In genomic region chr7:40680657-40681056, GRCh38 we compare ENCODE assay signal across 8 cellular contexts.
DNase-seq lines count a peak whose midpoint lies in the region; ATAC-seq and TF ChIP-seq lines count a peak whose summit lies in the region.

No MANE protein-coding gene starts in this region.

- no peaks in the 10 kb centered on the region for H3K27me3 Mint-ChIP-seq in stimulated activated memory B cell treated with anti-CD40 and anti-IgM and Interleukin-4, amounts not matched to agents 10 μg/mL and 1 μg/mL and 100 μg/mL, for 72 hours

- no peak overlapping the region for H3K27ac Mint-ChIP-seq in stimulated activated memory B cell treated with anti-CD40 and anti-IgM and Interleukin-4, amounts not matched to agents 10 μg/mL and 1 μg/mL and 100 μg/mL, for 72 hours

- peak; percentile 20 for TF ChIP-seq CTCF in AG09319 (IDR thresholded peaks at IDR 0.05; ENCODE audit: low read depth, low read length)

- no peak for DNase-seq in AG09319 (ENCODE audit: extremely low read depth, low read depth)
- peak; percentile 53 for DNase-seq in RKO (ENCODE audit: low spot score)
- DNase-seq in kidney glomerular epithelial cell (lab: John Stamatoyannopoulos, UW), result peak; percentile 24
- DNase-seq in hypothalamus (lab: John Stamatoyannopoulos, UW), result no peak
- no peak for DNase-seq in NCI-H187 treated with DMSO at 0.1 percent for 48 hours (lab: John Stamatoyannopoulos, UW)

- H3K9me3 Mint-ChIP-seq in stimulated activated memory B cell treated with anti-CD40 and anti-IgM and Interleukin-4, amounts not matched to agents 10 μg/mL and 1 μg/mL and 100 μg/mL, for 72 hours, result no peaks in the 10 kb centered on the region

- H3K4me3 Mint-ChIP-seq in stimulated activated memory B cell treated with anti-CD40 and anti-IgM and Interleukin-4, amounts not matched to agents 10 μg/mL and 1 μg/mL and 100 μg/mL, for 72 hours, result no peak overlapping the region

- H3K4me1 Mint-ChIP-seq in stimulated activated memory B cell treated with anti-CD40 and anti-IgM and Interleukin-4, amounts not matched to agents 10 μg/mL and 1 μg/mL and 100 μg/mL, for 72 hours, result no peaks in the 10 kb centered on the region

- no peaks in the 10 kb centered on the region for H3K36me3 Mint-ChIP-seq in stimulated activated memory B cell treated with anti-CD40 and anti-IgM and Interleukin-4, amounts not matched to agents 10 μg/mL and 1 μg/mL and 100 μg/mL, for 72 hours

- ATAC-seq in GM18868 (IDR thresholded peaks at IDR 0.05; ENCODE audit: unreplicated experiment) (peak; percentile 98), HG02981 (IDR thresholded peaks at IDR 0.05; ENCODE audit: unreplicated experiment) (peak; percentile 99)
- no peak for ATAC-seq in stimulated activated memory B cell treated with anti-CD40 and anti-IgM and Interleukin-4, amounts not matched to agents 10 μg/mL and 1 μg/mL and 100 μg/mL, for 72 hours

Comparison
In these comparisons a context has a peak if more than half of its experiments do, and no peak if none do; other contexts are left out.
1. DNase-seq: peak in RKO (single experiment) and kidney glomerular epithelial cell (single experiment); none in AG09319 (single experiment), hypothalamus (0 of 51) and NCI-H187 treated with DMSO at 0.1 percent for 48 hours (single experiment).